In the genomic region with DNA sequence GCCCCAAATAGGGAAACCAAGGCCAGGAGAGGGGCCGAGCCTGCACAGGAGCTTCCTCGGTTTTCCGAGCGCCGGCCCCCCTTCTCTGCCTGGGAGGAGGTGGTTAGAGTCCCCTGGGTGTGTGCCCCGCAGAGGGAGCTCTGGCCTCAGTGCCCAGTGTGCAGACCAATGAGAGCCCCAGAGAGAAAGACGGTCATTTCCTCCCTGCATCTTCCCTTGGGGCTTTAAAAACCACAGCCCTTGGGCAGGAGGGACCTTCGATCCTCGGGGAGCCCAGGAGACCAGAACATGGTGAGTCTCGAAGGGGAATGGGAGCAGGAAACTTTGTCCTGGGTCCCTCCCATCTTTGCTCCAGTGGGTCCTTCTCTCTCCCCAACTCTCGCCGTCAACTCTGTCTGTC, we compare ENCODE assay signal across 1 cellular context.
TF ChIP-seq lines count a peak whose summit lies in the region.

Gene C5AR1 (plus strand): TSS at position 254 of the 400 bp plus-strand sequence. CDS start 35 bp downstream, at position 289.

TF ChIP-seq in IMR-90, 13 proteins besides CTCF, POLR2A, EP300 and RAD21:
- TF ChIP-seq BHLHE40 (IDR thresholded peaks at IDR 0.05; ENCODE audit: low read depth, low read length) (no peak), SMC3 (IDR thresholded peaks at IDR 0.05; ENCODE audit: low read depth, low read length) (no peak), RFX5 (IDR thresholded peaks at IDR 0.05; ENCODE audit: low read depth, low read length) (no peak), MAZ (IDR thresholded peaks at IDR 0.05; ENCODE audit: borderline replicate concordance, low read depth, low read length) (no peak), NFE2L2 (IDR thresholded peaks at IDR 0.05; ENCODE audit: low read depth, low read length) (no peak), FOS (IDR thresholded peaks at IDR 0.05; ENCODE audit: low read depth, low read length) (no peak), MXI1 (IDR thresholded peaks at IDR 0.05; ENCODE audit: borderline replicate concordance, low read depth, low read length) (no peak), USF2 (IDR thresholded peaks at IDR 0.05; ENCODE audit: low read depth, low read length) (no peak), CEBPB (IDR thresholded peaks at IDR 0.05; ENCODE audit: low read depth, low read length) (no peak), CHD1 (IDR thresholded peaks at IDR 0.05; ENCODE audit: low read depth, low read length) (no peak), ELK1 (IDR thresholded peaks at IDR 0.05; ENCODE audit: borderline replicate concordance, low read depth, low read length) (no peak), RCOR1 (IDR thresholded peaks at IDR 0.05; ENCODE audit: insufficient replicate concordance, low read length) (no peak), MAFK (IDR thresholded peaks at IDR 0.05; ENCODE audit: low read depth, low read length) (no peak)
TF ChIP-seq in IMR-90: peak in this region for 0.
